ENCODE assay signal across 18 cellular contexts in the genomic region with DNA sequence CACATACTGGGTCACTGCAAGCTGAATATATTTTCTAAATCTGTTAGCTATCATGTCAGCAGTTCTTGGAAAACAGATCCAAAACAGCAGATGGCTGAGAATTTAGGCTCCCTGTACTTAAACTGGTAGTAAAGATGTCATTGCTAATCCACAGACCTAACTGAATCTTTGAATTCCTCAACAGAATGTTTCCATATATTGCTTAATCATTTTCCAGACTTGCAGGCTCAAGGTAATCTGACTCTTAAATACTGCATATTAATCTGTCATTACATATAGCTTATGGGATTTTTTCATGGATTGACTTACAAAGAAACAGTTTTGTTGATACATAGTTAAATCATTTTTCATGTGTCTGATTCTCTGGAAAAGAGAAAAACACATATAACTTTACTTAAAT.
DNase-seq lines count a peak whose midpoint lies in the region; ATAC-seq, FAIRE-seq and TF ChIP-seq lines count a peak whose summit lies in the region.
"Had no signal": no experiment of that assay in that cellular context is flagged by ENCODE, and none has a peak within 500 bp of the region (broad histone marks: within the 10 kb centered on the region; RNA-seq: fewer than 3 reads in every experiment).

No MANE protein-coding gene starts in this region.

- no peak overlapping the region for H2AK5ac ChIP-seq in neuronal stem cell (ENCODE audit: low read depth, low read length)

- no peak overlapping the region for H2BK15ac ChIP-seq in neuronal stem cell (ENCODE audit: low read length)

- intact Hi-C loops in mucosa of descending colon (cut with DNase I, micrococcal nuclease) = no loop called here

- H4K91ac ChIP-seq in neuronal stem cell (ENCODE audit: low read depth, low read length, poor library complexity) = no peak overlapping the region

- ATAC-seq in mucosa of descending colon (no peak), GM18907 (IDR thresholded peaks at IDR 0.05; ENCODE audit: unreplicated experiment) (no peak), GM19351 (IDR thresholded peaks at IDR 0.05; ENCODE audit: unreplicated experiment) (no peak)
- ATAC-seq: GM23338, K562 had no signal

- H3K18ac ChIP-seq in neuronal stem cell (ENCODE audit: low read length) = no peak overlapping the region

- no peak overlapping the region for H3K9ac ChIP-seq in neuronal stem cell (ENCODE audit: low read depth, low read length, poor library complexity)
- H3K9ac ChIP-seq: BLaER1 treated with 17β-estradiol and CSF1 and Interleukin-3, amounts not matched to agents 10 nM and 100 nM had no signal

- peak overlapping the region; percentile 33 for H2AFZ ChIP-seq in neuronal stem cell (ENCODE audit: low read length)
- H2AFZ ChIP-seq: GM23338 had no signal

- H3K4me1 ChIP-seq in neuronal stem cell (ENCODE audit: control insufficient read depth in 2 of 2, insufficient read depth in 1 of 2, low read depth in 1 of 2, low read length in 2 of 2) (no peaks in the 10 kb centered on the region), mucosa of descending colon (ENCODE audit: low read depth) (no peaks in the 10 kb centered on the region)
- H3K4me1 ChIP-seq: BLaER1 treated with 17β-estradiol and CSF1 and Interleukin-3, amounts not matched to agents 10 nM and 100 nM had no signal

- H2BK120ac ChIP-seq in neuronal stem cell (ENCODE audit: low read depth, low read length) = no peak overlapping the region

- no peak overlapping the region for H3K27ac ChIP-seq in neuronal stem cell (replicated peaks; ENCODE audit: low read length)
- H3K27ac ChIP-seq: BLaER1 treated with 17β-estradiol and CSF1 and Interleukin-3, amounts not matched to agents 10 nM and 100 nM had no signal

- H3K36me3 ChIP-seq in neuronal stem cell (replicated peaks in 1 of 2; ENCODE audit: control insufficient read depth in 2 of 2, insufficient read depth in 2 of 2, low read length in 2 of 2) = no peaks in the 10 kb centered on the region
- H3K36me3 ChIP-seq in mucosa of descending colon (ENCODE audit: low read depth) = no peaks in the 10 kb centered on the region
- H3K36me3 ChIP-seq: BLaER1 treated with 17β-estradiol and CSF1 and Interleukin-3, amounts not matched to agents 10 nM and 100 nM had no signal

- H4K8ac ChIP-seq in neuronal stem cell (ENCODE audit: low read depth, low read length) = no peak overlapping the region

- no peak overlapping the region for H3K4me2 ChIP-seq in neuronal stem cell (ENCODE audit: insufficient read depth, low read length, poor library complexity, severe bottlenecking)
- H3K4me2 ChIP-seq: BLaER1 treated with 17β-estradiol and CSF1 and Interleukin-3, amounts not matched to agents 10 nM and 100 nM; GM23338 had no signal

- no peaks in the 10 kb centered on the region for H3K79me1 ChIP-seq in neuronal stem cell (ENCODE audit: low read depth, low read length)

- peak; percentile 100 for FAIRE-seq in D721Med (lab: Jason Lieb, UNC)
- FAIRE-seq: A204.1, K562 had no signal

- H2BK5ac ChIP-seq in neuronal stem cell (ENCODE audit: low read length) = no peak overlapping the region

- H3K4me3 ChIP-seq in neuronal stem cell (ENCODE audit: low read length in 2 of 2) = no peak overlapping the region
- H3K4me3 ChIP-seq in mucosa of descending colon = no peak overlapping the region
- H3K4me3 ChIP-seq: BLaER1 treated with 17β-estradiol and CSF1 and Interleukin-3, amounts not matched to agents 10 nM and 100 nM; GM23338; K562 had no signal

- H2BK12ac ChIP-seq in neuronal stem cell (ENCODE audit: low read length) = no peak overlapping the region

- H3K9me3 ChIP-seq in neuronal stem cell (replicated peaks in 1 of 2; ENCODE audit: control insufficient read depth in 2 of 2, insufficient read depth in 1 of 2, low read depth in 1 of 2, low read length in 2 of 2) (no peaks in the 10 kb centered on the region), mucosa of descending colon (no peaks in the 10 kb centered on the region)
- H3K9me3 ChIP-seq: BLaER1 treated with 17β-estradiol and CSF1 and Interleukin-3, amounts not matched to agents 10 nM and 100 nM had no signal

- H3K23ac ChIP-seq in neuronal stem cell (ENCODE audit: low read depth, low read length, poor library complexity) = no peak overlapping the region

- no peaks in the 10 kb centered on the region for H3K27me3 ChIP-seq in neuronal stem cell (ENCODE audit: control insufficient read depth in 3 of 3, insufficient read depth in 3 of 3, low read depth in 1 of 3, low read length in 3 of 3)
- H3K27me3 ChIP-seq: BLaER1 treated with 17β-estradiol and CSF1 and Interleukin-3, amounts not matched to agents 10 nM and 100 nM had no signal

- H3K4ac ChIP-seq in neuronal stem cell (ENCODE audit: low read length) = no peak overlapping the region

- no peak overlapping the region for H3K14ac ChIP-seq in neuronal stem cell (ENCODE audit: low read length)

- DNase-seq in D721Med (ENCODE audit: insufficient read length, low spot score) (peak; percentile 16), NCI-H1694 treated with DMSO at 0.1 percent for 48 hours (lab: John Stamatoyannopoulos, UW) (peak; percentile 57), SK-N-DZ (ENCODE audit: low spot score) (peak; percentile 11), neuronal stem cell (ENCODE audit: low spot score) (no peak), mucosa of descending colon (no peak)
- DNase-seq: DMS153, EL, MV-4-11, NCI-H1436, NCI-H2081, NCI-H226, NCI-H774 had no signal

- TF ChIP-seq CTCF in D721Med (IDR thresholded peaks at IDR 0.05; ENCODE audit: insufficient read depth, missing control alignments) (no peak), mucosa of descending colon (IDR thresholded peaks at IDR 0.05) (no peak)

Comparison
In these comparisons a context has a peak if more than half of its experiments do, and no peak if none do; other contexts are left out.
1. DNase-seq: peak in D721Med (single experiment), NCI-H1694 treated with DMSO at 0.1 percent for 48 hours (single experiment) and SK-N-DZ (single experiment); none in neuronal stem cell (single experiment) and mucosa of descending colon (0 of 3).